Comparison of ENCODE assay signal across 8 cellular contexts in the genomic region with DNA sequence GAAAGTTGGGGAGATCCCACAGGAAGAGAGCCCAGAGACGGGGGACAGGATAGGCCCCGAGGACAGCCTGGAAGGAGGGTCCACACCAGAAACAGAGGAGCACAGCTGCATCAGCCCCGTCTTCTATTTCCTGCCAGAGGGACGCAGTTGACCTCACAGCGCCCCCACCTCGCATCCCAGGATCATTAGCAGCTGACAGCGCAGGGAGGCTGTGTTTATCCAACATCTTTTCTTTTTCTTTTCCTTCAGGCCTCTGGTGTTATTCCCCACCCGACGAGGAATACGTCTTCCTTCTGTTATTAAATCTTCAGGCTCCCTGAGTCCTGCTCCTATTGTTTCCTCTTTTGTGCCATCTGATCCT.
DNase-seq lines count a peak whose midpoint lies in the region; ATAC-seq and TF ChIP-seq lines count a peak whose summit lies in the region.

No MANE protein-coding gene starts in this region.

- H3K9ac ChIP-seq in IMR-90 (ENCODE audit: low read depth, low read length) (no peak overlapping the region), duodenal mucosa (ENCODE audit: low read depth in 1 of 2, low read length in 2 of 2) (no peak overlapping the region), muscle layer of colon (ENCODE audit: low read length) (peak overlapping the region; percentile 53)

- no peak overlapping the region for H2BK5ac ChIP-seq in IMR-90 (ENCODE audit: low read depth, low read length, poor library complexity, severe bottlenecking)

- peak overlapping the region; percentile 87 for H3K4me2 ChIP-seq in IMR-90 (ENCODE audit: low read depth, low read length)

- H2BK20ac ChIP-seq in IMR-90 (ENCODE audit: low read depth, low read length), result no peak overlapping the region

- TF ChIP-seq CTCF in IMR-90 (conservative IDR thresholded peaks at IDR 0.05; ENCODE audit: low read depth, low read length), result no peak

- no peaks in the 10 kb centered on the region for H4K20me1 ChIP-seq in IMR-90 (ENCODE audit: insufficient read depth, low read length)

- no peak overlapping the region for H2AK5ac ChIP-seq in IMR-90 (ENCODE audit: low read depth, low read length)

- TF ChIP-seq POLR2A in IMR-90 (IDR thresholded peaks at IDR 0.05; ENCODE audit: low read depth, low read length), result no peak

- H3K27me3 ChIP-seq in IMR-90 (ENCODE audit: control insufficient read depth, insufficient read depth, low read length), result no peaks in the 10 kb centered on the region
- peaks cover 0 to 7% of the 10 kb centered on the region in 2 donors for H3K27me3 ChIP-seq in duodenal mucosa (ENCODE audit: control insufficient read depth in 1 of 2, insufficient read depth in 2 of 2, low read length in 2 of 2)
- no peaks in the 10 kb centered on the region for H3K27me3 ChIP-seq in muscle layer of colon (ENCODE audit: control insufficient read depth in 1 of 2, insufficient read depth in 2 of 2, low read length in 2 of 2)

- no peak overlapping the region for H2BK120ac ChIP-seq in IMR-90 (ENCODE audit: low read depth, low read length)

- H3K56ac ChIP-seq in IMR-90 (ENCODE audit: extremely low read depth, insufficient read depth, low read length), result no peak overlapping the region

- H3K4me3 ChIP-seq in IMR-90 (ENCODE audit: insufficient read depth, low read depth, low read length) (peak overlapping the region; percentile 46; the same call in 1 of the 2 replicates), duodenal mucosa (ENCODE audit: low read depth in 1 of 2, low read length in 2 of 2) (peak overlapping the region; percentile 58 to 67), muscle layer of colon (ENCODE audit: low read depth in 1 of 2, low read length in 2 of 2) (peak overlapping the region; percentile 16 to 71)

- ATAC-seq in GM21515 (IDR thresholded peaks at IDR 0.05; ENCODE audit: unreplicated experiment), result peak; percentile 49
- no peak; the same call in 1 of the 2 replicates for ATAC-seq in IMR-90 (ENCODE audit: low read depth)

- H3K18ac ChIP-seq in IMR-90 (ENCODE audit: low read depth, low read length), result no peak overlapping the region

- WGBS in IMR-90 (ENCODE audit: extremely low coverage in 2 of 2, insufficient read length in 1 of 2), 2 experiments, result 0% methylated on average over 3 of the region's 10 CpGs; no CpG with 5 or more reads in 1 of the 2 experiments

- no peak overlapping the region for H3K23ac ChIP-seq in IMR-90 (ENCODE audit: low read depth, low read length)

- no peak overlapping the region for H3K14ac ChIP-seq in IMR-90 (replicated peaks; ENCODE audit: low read depth, low read length)

- in situ Hi-C loops in IMR-90 (cut with MboI; ENCODE audit: low sequenced_read_pairs), result no loop called here

- H3K9me1 ChIP-seq in IMR-90 (ENCODE audit: insufficient read depth, low read length), result no peaks in the 10 kb centered on the region

- dilution Hi-C loops in IMR-90 (cut with HindIII; ENCODE audit: low sequenced_read_pairs, unreplicated experiment), result no loop called here

- no peak overlapping the region for H3K4ac ChIP-seq in IMR-90 (ENCODE audit: low read depth, low read length)

- no TSS peak for BruUV-seq in IMR-90 (replicated peaks; lab: Mats Ljungman, UMichigan)

- H2AFZ ChIP-seq in IMR-90 (replicated peaks; ENCODE audit: low read length, poor library complexity), result peak overlapping the region; percentile 88

- no peaks in the 10 kb centered on the region for H3K79me1 ChIP-seq in IMR-90 (ENCODE audit: low read depth in 1 of 2, low read length in 2 of 2)

- H3K27ac ChIP-seq in IMR-90 (ENCODE audit: insufficient read depth, low read length) (no peak overlapping the region), duodenal mucosa (ENCODE audit: low read depth, low read length) (no peak overlapping the region), muscle layer of colon (ENCODE audit: low read depth, low read length) (peak overlapping the region; percentile 95)

- intact Hi-C loops in IMR-90 (cut with micrococcal nuclease), result no loop called here

- TF ChIP-seq RAD21 in IMR-90 (IDR thresholded peaks at IDR 0.05; ENCODE audit: low read length), result no peak

- no peaks in the 10 kb centered on the region for H3K36me3 ChIP-seq in IMR-90 (ENCODE audit: control insufficient read depth, insufficient read depth, low read length)
- H3K36me3 ChIP-seq in duodenal mucosa (ENCODE audit: control insufficient read depth in 1 of 2, insufficient read depth in 2 of 2, low read length in 2 of 2), result no peaks in the 10 kb centered on the region
- H3K36me3 ChIP-seq in muscle layer of colon (ENCODE audit: insufficient read depth, low read length), result no peaks in the 10 kb centered on the region

- DNase-seq in GM03348 (ENCODE audit: low spot score) (peak; percentile 7), IMR-90 (no peak), NCI-H2196 (lab: John Stamatoyannopoulos, UW; ENCODE audit: unreplicated experiment) (no peak), CD1c-positive myeloid dendritic cell (ENCODE audit: extremely low spot score) (no peak), putamen (ENCODE audit: low spot score) (no peak)

- no peak overlapping the region for H4K8ac ChIP-seq in IMR-90 (ENCODE audit: low read depth in 2 of 2, low read length in 2 of 2)

- CTCF ChIA-PET in IMR-90 (lab: Yijun Ruan, JAX), result no interaction called here

- POLR2A ChIA-PET in IMR-90 (lab: Charles Lee; ENCODE audit: unreplicated experiment), result no interaction called here

- H4K5ac ChIP-seq in IMR-90 (ENCODE audit: low read depth, low read length), result no peak overlapping the region

- no peak overlapping the region for H4K91ac ChIP-seq in IMR-90 (ENCODE audit: insufficient read depth, low read depth, low read length)

- no peak overlapping the region for H2BK15ac ChIP-seq in IMR-90 (ENCODE audit: low read depth, low read length)

- H3K4me1 ChIP-seq in IMR-90 (ENCODE audit: control insufficient read depth, insufficient read depth, low read length), result no peaks in the 10 kb centered on the region
- H3K4me1 ChIP-seq in duodenal mucosa (ENCODE audit: control insufficient read depth in 1 of 2, insufficient read depth in 2 of 2, low read length in 2 of 2), result no peaks in the 10 kb centered on the region
- H3K4me1 ChIP-seq in muscle layer of colon (ENCODE audit: insufficient read depth, low read length), result peaks cover 27% of the 10 kb centered on the region

- no peak overlapping the region for H2AK9ac ChIP-seq in IMR-90 (replicated peaks; ENCODE audit: low read depth, low read length, poor library complexity)

- H3K9me3 ChIP-seq in IMR-90 (ENCODE audit: control insufficient read depth, insufficient read depth, low read length) (no peaks in the 10 kb centered on the region), duodenal mucosa (ENCODE audit: control insufficient read depth in 1 of 2, low read length in 2 of 2) (no peaks in the 10 kb centered on the region), muscle layer of colon (ENCODE audit: low read length) (no peaks in the 10 kb centered on the region)

TF ChIP-seq in IMR-90, 13 proteins besides CTCF, POLR2A, EP300 and RAD21:
- TF ChIP-seq MAFK (IDR thresholded peaks at IDR 0.05; ENCODE audit: low read depth, low read length), result no peak
- TF ChIP-seq RCOR1 (IDR thresholded peaks at IDR 0.05; ENCODE audit: insufficient replicate concordance, low read length), result no peak
- no peak for TF ChIP-seq BHLHE40 (IDR thresholded peaks at IDR 0.05; ENCODE audit: low read depth, low read length)
- TF ChIP-seq MAZ (IDR thresholded peaks at IDR 0.05; ENCODE audit: borderline replicate concordance, low read depth, low read length), result no peak
- no peak for TF ChIP-seq RFX5 (IDR thresholded peaks at IDR 0.05; ENCODE audit: low read depth, low read length)
- TF ChIP-seq NFE2L2 (IDR thresholded peaks at IDR 0.05; ENCODE audit: low read depth, low read length), result no peak
- no peak for TF ChIP-seq SMC3 (IDR thresholded peaks at IDR 0.05; ENCODE audit: low read depth, low read length)
- no peak for TF ChIP-seq CEBPB (IDR thresholded peaks at IDR 0.05; ENCODE audit: low read depth, low read length)
- TF ChIP-seq, protein P1, sequence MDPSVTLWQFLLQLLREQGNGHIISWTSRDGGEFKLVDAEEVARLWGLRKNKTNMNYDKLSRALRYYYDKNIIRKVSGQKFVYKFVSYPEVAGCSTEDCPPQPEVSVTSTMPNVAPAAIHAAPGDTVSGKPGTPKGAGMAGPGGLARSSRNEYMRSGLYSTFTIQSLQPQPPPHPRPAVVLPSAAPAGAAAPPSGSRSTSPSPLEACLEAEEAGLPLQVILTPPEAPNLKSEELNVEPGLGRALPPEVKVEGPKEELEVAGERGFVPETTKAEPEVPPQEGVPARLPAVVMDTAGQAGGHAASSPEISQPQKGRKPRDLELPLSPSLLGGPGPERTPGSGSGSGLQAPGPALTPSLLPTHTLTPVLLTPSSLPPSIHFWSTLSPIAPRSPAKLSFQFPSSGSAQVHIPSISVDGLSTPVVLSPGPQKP (IDR thresholded peaks at IDR 0.05; ENCODE audit: borderline replicate concordance, low read depth, low read length), result no peak
- TF ChIP-seq, protein P2, sequence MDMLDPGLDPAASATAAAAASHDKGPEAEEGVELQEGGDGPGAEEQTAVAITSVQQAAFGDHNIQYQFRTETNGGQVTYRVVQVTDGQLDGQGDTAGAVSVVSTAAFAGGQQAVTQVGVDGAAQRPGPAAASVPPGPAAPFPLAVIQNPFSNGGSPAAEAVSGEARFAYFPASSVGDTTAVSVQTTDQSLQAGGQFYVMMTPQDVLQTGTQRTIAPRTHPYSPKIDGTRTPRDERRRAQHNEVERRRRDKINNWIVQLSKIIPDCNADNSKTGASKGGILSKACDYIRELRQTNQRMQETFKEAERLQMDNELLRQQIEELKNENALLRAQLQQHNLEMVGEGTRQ (IDR thresholded peaks at IDR 0.05; ENCODE audit: low read depth, low read length), result no peak
- no peak for TF ChIP-seq MXI1 (IDR thresholded peaks at IDR 0.05; ENCODE audit: borderline replicate concordance, low read depth, low read length)
- no peak for TF ChIP-seq CHD1 (IDR thresholded peaks at IDR 0.05; ENCODE audit: low read depth, low read length)
- no peak for TF ChIP-seq FOS (IDR thresholded peaks at IDR 0.05; ENCODE audit: low read depth, low read length)
